In the genomic region with DNA sequence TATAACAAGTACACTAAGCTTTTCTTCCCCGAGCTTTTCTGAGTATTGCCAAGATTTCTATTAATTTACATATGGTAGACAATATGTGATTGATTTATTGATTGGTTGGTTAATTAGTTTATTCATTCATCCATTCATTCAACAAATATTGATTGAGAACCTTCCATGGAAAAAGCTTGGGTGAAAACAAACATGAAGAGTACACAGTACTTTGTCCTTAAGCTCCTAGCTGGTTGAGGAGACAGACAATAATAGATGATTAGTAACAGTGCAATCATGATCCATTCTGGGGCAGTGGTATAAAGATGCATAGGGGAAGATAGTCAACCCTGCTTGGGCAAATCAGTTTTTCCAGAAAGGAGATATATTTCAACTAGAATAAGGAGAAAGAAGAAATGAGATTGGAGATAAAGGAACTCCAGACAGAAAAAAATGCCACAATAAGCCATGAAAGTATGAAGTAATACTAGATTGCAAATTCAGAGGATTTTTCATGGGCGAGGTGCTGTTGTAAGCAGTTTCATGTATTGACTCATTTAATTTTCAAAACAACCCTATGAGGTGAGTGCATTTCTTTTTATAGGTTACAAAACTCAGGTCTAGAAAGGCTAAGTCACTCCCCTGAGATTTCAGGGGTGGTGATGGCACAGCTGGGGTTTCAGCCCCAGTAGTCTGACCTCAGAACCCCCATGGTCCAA, we compare ENCODE assay signal across 10 cellular contexts.
DNase-seq lines count a peak whose midpoint lies in the region; ATAC-seq and TF ChIP-seq lines count a peak whose summit lies in the region.
"Had no signal": no experiment of that assay in that cellular context is flagged by ENCODE, and none has a peak within 500 bp of the region (broad histone marks: within the 10 kb centered on the region; RNA-seq: fewer than 3 reads in every experiment).

No MANE protein-coding gene starts in this region.

- H3K36me3 ChIP-seq in heart left ventricle: no peaks in the 10 kb centered on the region

- intact Hi-C loops in heart left ventricle (cut with DNase I): no loop called here

- peak; percentile 94 for ATAC-seq in GM18868 (IDR thresholded peaks at IDR 0.05; ENCODE audit: unreplicated experiment)
- ATAC-seq in HG02678 (IDR thresholded peaks at IDR 0.05; ENCODE audit: unreplicated experiment): peak; percentile 60
- peak; percentile 79 for ATAC-seq in HG03521 (IDR thresholded peaks at IDR 0.05; ENCODE audit: unreplicated experiment)
- peak; percentile 11 for ATAC-seq in foreskin keratinocyte
- ATAC-seq in heart left ventricle: no peak

- TF ChIP-seq CTCF in foreskin keratinocyte (conservative IDR thresholded peaks at IDR 0.05) (no peak), heart left ventricle (IDR thresholded peaks at IDR 0.05) (no peak)

- H3K4me1 ChIP-seq in foreskin keratinocyte: no peaks in the 10 kb centered on the region
- H3K4me1 ChIP-seq in heart left ventricle: no peaks in the 10 kb centered on the region

- H3K27me3 ChIP-seq in foreskin keratinocyte (no peaks in the 10 kb centered on the region), heart left ventricle (no peaks in the 10 kb centered on the region)

- DNase-seq in foreskin keratinocyte (peak; percentile 34 to 68), HK-2 (ENCODE audit: unreplicated experiment) (no peak), heart left ventricle (no peak), T1000 (lab: John Stamatoyannopoulos, UW) (no peak)
- no peak for DNase-seq in activated CD4-positive, alpha-beta T cell treated with anti-CD3 and anti-CD28 coated beads, Interleukin-2, amount 50 U/mL, for 4 hours
- DNase-seq: NCI-H2227 treated with DMSO at 0.1 percent for 48 hours had no signal

- no peak overlapping the region for H3K4me3 ChIP-seq in heart left ventricle
- H3K4me3 ChIP-seq: lung had no signal

- no peaks in the 10 kb centered on the region for H3K9me3 ChIP-seq in heart left ventricle

- H3K27ac ChIP-seq in foreskin keratinocyte (no peak overlapping the region), heart left ventricle (no peak overlapping the region)

- no peak for TF ChIP-seq POLR2A in heart left ventricle (IDR thresholded peaks at IDR 0.05)

- WGBS in heart left ventricle, 4 donors: 60 to 91% (median 87%) methylated on average over 2 of the region's 2 CpGs

Comparison
In these comparisons a context has a peak if more than half of its experiments do, and no peak if none do; other contexts are left out.
1. ATAC-seq: peak in GM18868 (single experiment), HG02678 (single experiment), HG03521 (single experiment) and foreskin keratinocyte (single experiment); none in heart left ventricle (0 of 4).
2. DNase-seq: peak in foreskin keratinocyte (2 of 2); none in HK-2 (single experiment), heart left ventricle (0 of 5), T1000 (single experiment) and activated CD4-positive, alpha-beta T cell treated with anti-CD3 and anti-CD28 coated beads, Interleukin-2, amount 50 U/mL, for 4 hours (0 of 2).